Comparison of ENCODE assay signal across 25 cellular contexts in genomic region chr7:978049-978346, GRCh38. TPM values are rescaled to one million over a fixed set of nuclear protein-coding genes. Genes with fewer than 3 reads are reported as not detected.
A peak's percentile ranks its signal among the peaks of the same experiment; 100 is the strongest.
DNase-seq lines count a peak whose midpoint lies in the region; ATAC-seq and TF ChIP-seq lines count a peak whose summit lies in the region.
"Had no signal": no experiment of that assay in that cellular context is flagged by ENCODE, and none has a peak within 500 bp of the region (broad histone marks: within the 10 kb centered on the region; RNA-seq: fewer than 3 reads in every experiment).

No MANE protein-coding gene starts in this region.

- intact Hi-C loops in activated T-helper 2 cell treated with anti-CD3 and anti-CD28 coated beads, Interferon-gamma antibody, Interleukin-2, Interleukin-4, amounts not matched to agents 10 μg/mL and 5 μg/mL and 100 μg/mL, durations not matched to agents 14 hours and 24 hours and 36 hours (cut with micrococcal nuclease): loop anchor here (5.0 kb wide), 1 partner anchor 69 kb away; no protein-coding TSS in a partner anchor
- intact Hi-C loops in natural killer cell (cut with micrococcal nuclease): no loop called here

- no peaks in the 10 kb centered on the region for H3K9me3 Mint-ChIP-seq in brain
- no peaks in the 10 kb centered on the region for H3K9me3 Mint-ChIP-seq in activated T-helper 2 cell treated with anti-CD3 and anti-CD28 coated beads, Interferon-gamma antibody, Interleukin-2, Interleukin-4, amounts not matched to agents 10 μg/mL and 5 μg/mL and 100 μg/mL, durations not matched to agents 14 hours and 24 hours and 36 hours
- no peaks in the 10 kb centered on the region for H3K9me3 Mint-ChIP-seq in activated CD4-positive, alpha-beta T cell treated with anti-CD3 and anti-CD28 coated beads, Interleukin-2, amount 10 ng/mL, durations not matched to agents 7 days and 5 days
- H3K9me3 Mint-ChIP-seq in natural killer cell: no peaks in the 10 kb centered on the region
- H3K9me3 Mint-ChIP-seq: activated B cell treated with CpG ODN at 0.5 μM for 24 hours; activated naive CD8-positive, alpha-beta T cell treated with anti-CD3 and anti-CD28 coated beads, Interleukin-2, amount 10 ng/mL, durations not matched to agents 7 days and 5 days; GM23338; T-helper 2 cell treated with Interferon-gamma antibody and Interleukin-4, amounts not matched to agents 5 μg/mL and 100 μg/mL, for 36 hours had no signal

- peak overlapping the region; percentile 32 to 66 for H3K9ac ChIP-seq in mucosa of rectum (ENCODE audit: low read depth in 1 of 2, low read length in 2 of 2)

- H3K27ac Mint-ChIP-seq in brain: peak overlapping the region; percentile 77 to 94 (median 87)
- no peak overlapping the region for H3K27ac Mint-ChIP-seq in activated T-helper 2 cell treated with anti-CD3 and anti-CD28 coated beads, Interferon-gamma antibody, Interleukin-2, Interleukin-4, amounts not matched to agents 10 μg/mL and 5 μg/mL and 100 μg/mL, durations not matched to agents 14 hours and 24 hours and 36 hours
- no peak overlapping the region for H3K27ac Mint-ChIP-seq in activated CD4-positive, alpha-beta T cell treated with anti-CD3 and anti-CD28 coated beads, Interleukin-2, amount 10 ng/mL, durations not matched to agents 7 days and 5 days
- no peak overlapping the region for H3K27ac Mint-ChIP-seq in natural killer cell
- H3K27ac Mint-ChIP-seq: activated B cell treated with CpG ODN at 0.5 μM for 24 hours; activated CD8-positive, alpha-beta T cell treated with anti-CD3 and anti-CD28 coated beads, Interleukin-2, amount 10 ng/mL, durations not matched to agents 7 days and 5 days; activated naive CD8-positive, alpha-beta T cell treated with anti-CD3 and anti-CD28 coated beads, Interleukin-2, amount 10 ng/mL, durations not matched to agents 7 days and 5 days; GM23338; T-helper 2 cell treated with Interferon-gamma antibody and Interleukin-4, amounts not matched to agents 5 μg/mL and 100 μg/mL, for 36 hours had no signal

- H3K4me3 Mint-ChIP-seq in brain (peak overlapping the region in 4 of 5 experiments; percentile 52 to 70 (median 60)), natural killer cell (no peak overlapping the region)
- no peak overlapping the region for H3K4me3 Mint-ChIP-seq in activated T-helper 2 cell treated with anti-CD3 and anti-CD28 coated beads, Interferon-gamma antibody, Interleukin-2, Interleukin-4, amounts not matched to agents 10 μg/mL and 5 μg/mL and 100 μg/mL, durations not matched to agents 14 hours and 24 hours and 36 hours (ENCODE audit: low read depth)
- no peak overlapping the region for H3K4me3 Mint-ChIP-seq in activated CD4-positive, alpha-beta T cell treated with anti-CD3 and anti-CD28 coated beads, Interleukin-2, amount 10 ng/mL, durations not matched to agents 7 days and 5 days
- H3K4me3 Mint-ChIP-seq: activated B cell treated with CpG ODN at 0.5 μM for 24 hours; activated CD8-positive, alpha-beta T cell treated with anti-CD3 and anti-CD28 coated beads, Interleukin-2, amount 10 ng/mL, durations not matched to agents 7 days and 5 days; activated naive CD8-positive, alpha-beta T cell treated with anti-CD3 and anti-CD28 coated beads, Interleukin-2, amount 10 ng/mL, durations not matched to agents 7 days and 5 days; GM23338; T-helper 2 cell treated with Interferon-gamma antibody and Interleukin-4, amounts not matched to agents 5 μg/mL and 100 μg/mL, for 36 hours had no signal

- H3K27ac ChIP-seq in HEK293 (ENCODE audit: extremely low read depth, low read depth, low read length) (0 out of 2 replicates have a peak overlapping the region, but pooled peaks have one; percentile 31), mucosa of rectum (ENCODE audit: low read depth in 2 of 2, low read length in 2 of 2) (peak overlapping the region; percentile 96 to 97), temporal lobe (ENCODE audit: low read depth, low read length) (peak overlapping the region; percentile 99)
- H3K27ac ChIP-seq: upper lobe of right lung had no signal

- no peaks in the 10 kb centered on the region for H3K9me3 ChIP-seq in HEK293 (ENCODE audit: control insufficient read depth, insufficient read depth, low read depth, low read length)
- no peaks in the 10 kb centered on the region for H3K9me3 ChIP-seq in mucosa of rectum (ENCODE audit: control insufficient read depth in 2 of 2, low read length in 2 of 2)
- H3K9me3 ChIP-seq: gastroesophageal sphincter, sigmoid colon, upper lobe of right lung had no signal

- DNase-seq in activated T-helper 2 cell treated with anti-CD3 and anti-CD28 coated beads, Interferon-gamma antibody, Interleukin-2, Interleukin-4, amounts not matched to agents 10 μg/mL and 5 μg/mL and 100 μg/mL, durations not matched to agents 14 hours and 24 hours and 36 hours (ENCODE audit: low spot score): no peak
- no peak for DNase-seq in activated CD4-positive, alpha-beta T cell treated with anti-CD3 and anti-CD28 coated beads, Interleukin-2, amount 10 ng/mL, durations not matched to agents 7 days and 5 days
- DNase-seq in natural killer cell: no peak
- DNase-seq: activated B cell treated with CpG ODN at 0.5 μM for 24 hours; activated CD8-positive, alpha-beta T cell treated with anti-CD3 and anti-CD28 coated beads, Interleukin-2, amount 10 ng/mL, durations not matched to agents 7 days and 5 days; activated naive CD8-positive, alpha-beta T cell treated with anti-CD3 and anti-CD28 coated beads, Interleukin-2, amount 10 ng/mL, durations not matched to agents 7 days and 5 days; activated T-cell treated with anti-CD3 and anti-CD28 coated beads, Interleukin-2, amount 50 U/mL, for 48 hours; erythroblast; NCI-H2171 treated with DMSO at 0.1 percent for 48 hours; NCI-H774; occipital lobe; sigmoid colon; stimulated activated naive CD4-positive, alpha-beta T cell; upper lobe of right lung had no signal

- TF ChIP-seq CTCF in HEK293 (tag by site-specific recombination; IDR thresholded peaks at IDR 0.05) (no peak), brain (conservative IDR thresholded peaks at IDR 0.05) (no peak), natural killer cell (IDR thresholded peaks at IDR 0.05) (no peak)

- H3K36me3 Mint-ChIP-seq in brain (peaks cover 3% of the 10 kb centered on the region), natural killer cell (no peaks in the 10 kb centered on the region)
- H3K36me3 Mint-ChIP-seq in activated T-helper 2 cell treated with anti-CD3 and anti-CD28 coated beads, Interferon-gamma antibody, Interleukin-2, Interleukin-4, amounts not matched to agents 10 μg/mL and 5 μg/mL and 100 μg/mL, durations not matched to agents 14 hours and 24 hours and 36 hours (ENCODE audit: low read depth): peaks cover 13% of the 10 kb centered on the region
- H3K36me3 Mint-ChIP-seq in activated CD4-positive, alpha-beta T cell treated with anti-CD3 and anti-CD28 coated beads, Interleukin-2, amount 10 ng/mL, durations not matched to agents 7 days and 5 days (ENCODE audit: low read depth): peaks cover 6% of the 10 kb centered on the region
- H3K36me3 Mint-ChIP-seq: activated naive CD8-positive, alpha-beta T cell treated with anti-CD3 and anti-CD28 coated beads, Interleukin-2, amount 10 ng/mL, durations not matched to agents 7 days and 5 days had no signal

- CTCF ChIA-PET in HEK293 (lab: Yijun Ruan, JAX): interaction anchor here (1.4 to 1.8 kb wide), 2 partner anchors 17 to 88 kb away, joined by 3 to 9 read pairs; no protein-coding TSS in a partner anchor
- CTCF ChIA-PET in activated CD4-positive, alpha-beta T cell treated with anti-CD3 and anti-CD28 coated beads, Interleukin-2, amount 10 ng/mL, durations not matched to agents 7 days and 5 days (lab: Charles Lee): interaction anchor here (0.6 to 6.4 kb wide), 4 partner anchors 10 to 88 kb away, joined by 3 to 61 read pairs (median 6); no protein-coding TSS in a partner anchor

- POLR2A ChIA-PET in HEK293 (lab: Yijun Ruan, JAX): no interaction called here
- POLR2A ChIA-PET in activated CD4-positive, alpha-beta T cell treated with anti-CD3 and anti-CD28 coated beads, Interleukin-2, amount 10 ng/mL, durations not matched to agents 7 days and 5 days (lab: Charles Lee): no interaction called here

- H3K4me3 ChIP-seq in HEK293 (ENCODE audit: low read depth, low read length): no peak overlapping the region
- H3K4me3 ChIP-seq in mucosa of rectum (ENCODE audit: low read length in 2 of 2): no peak overlapping the region
- H3K4me3 ChIP-seq: gastroesophageal sphincter, GM23338, sigmoid colon, upper lobe of right lung had no signal

- H3K4me1 Mint-ChIP-seq in brain: peaks cover 42% of the 10 kb centered on the region
- peaks cover 6% of the 10 kb centered on the region for H3K4me1 Mint-ChIP-seq in activated T-helper 2 cell treated with anti-CD3 and anti-CD28 coated beads, Interferon-gamma antibody, Interleukin-2, Interleukin-4, amounts not matched to agents 10 μg/mL and 5 μg/mL and 100 μg/mL, durations not matched to agents 14 hours and 24 hours and 36 hours (ENCODE audit: low read depth)
- peaks cover 11% of the 10 kb centered on the region for H3K4me1 Mint-ChIP-seq in activated CD4-positive, alpha-beta T cell treated with anti-CD3 and anti-CD28 coated beads, Interleukin-2, amount 10 ng/mL, durations not matched to agents 7 days and 5 days
- peaks cover 0 to 5% of the 10 kb centered on the region in 2 donors for H3K4me1 Mint-ChIP-seq in natural killer cell

- no peaks in the 10 kb centered on the region for H3K27me3 ChIP-seq in mucosa of rectum (ENCODE audit: control insufficient read depth in 2 of 2, insufficient read depth in 2 of 2, low read length in 2 of 2)
- H3K27me3 ChIP-seq: upper lobe of right lung had no signal

- H3K4me1 ChIP-seq in HEK293 (ENCODE audit: control insufficient read depth, insufficient read depth, low read length) (no peaks in the 10 kb centered on the region), mucosa of rectum (ENCODE audit: control insufficient read depth in 2 of 2, insufficient read depth in 2 of 2, low read length in 2 of 2) (peaks cover 42 to 47% of the 10 kb centered on the region in 2 donors)

- ATAC-seq in HG03039 (IDR thresholded peaks at IDR 0.05; ENCODE audit: unreplicated experiment): no peak
- no peak for ATAC-seq in natural killer cell
- ATAC-seq: activated CD8-positive, alpha-beta T cell treated with anti-CD3 and anti-CD28 coated beads, Interleukin-2, amount 10 ng/mL, durations not matched to agents 7 days and 5 days; gastroesophageal sphincter; GM23338; upper lobe of right lung had no signal

- H3K36me3 ChIP-seq in HEK293 (ENCODE audit: control insufficient read depth in 2 of 2, insufficient read depth in 1 of 2, low read length in 2 of 2) (peaks cover 4 to 6% of the 10 kb centered on the region in 2 experiments), mucosa of rectum (ENCODE audit: control insufficient read depth in 2 of 2, insufficient read depth in 2 of 2, low read length in 2 of 2) (peaks cover under 1 to 3% of the 10 kb centered on the region in 2 donors)

- peaks cover 10% of the 10 kb centered on the region for H3K27me3 Mint-ChIP-seq in brain
- no peaks in the 10 kb centered on the region for H3K27me3 Mint-ChIP-seq in activated T-helper 2 cell treated with anti-CD3 and anti-CD28 coated beads, Interferon-gamma antibody, Interleukin-2, Interleukin-4, amounts not matched to agents 10 μg/mL and 5 μg/mL and 100 μg/mL, durations not matched to agents 14 hours and 24 hours and 36 hours (ENCODE audit: low read depth)
- H3K27me3 Mint-ChIP-seq in activated CD4-positive, alpha-beta T cell treated with anti-CD3 and anti-CD28 coated beads, Interleukin-2, amount 10 ng/mL, durations not matched to agents 7 days and 5 days: no peaks in the 10 kb centered on the region
- H3K27me3 Mint-ChIP-seq in natural killer cell (ENCODE audit: low read depth in 2 of 2): no peaks in the 10 kb centered on the region
- H3K27me3 Mint-ChIP-seq: activated B cell treated with CpG ODN at 0.5 μM for 24 hours; activated naive CD8-positive, alpha-beta T cell treated with anti-CD3 and anti-CD28 coated beads, Interleukin-2, amount 10 ng/mL, durations not matched to agents 7 days and 5 days had no signal

RNA-seq across cellular contexts. Expression of gene COX19, which starts 2.6 kb away (rescaled TPM):
- 2.4 TPM for polyA plus RNA-seq in brain (ENCODE audit: insufficient read depth, low read depth, low replicate concordance)
- total RNA-seq in temporal lobe (13.3 TPM), natural killer cell (10 to 100 TPM; 33.6 to 38.3 (median 33.6) TPM)
- total RNA-seq in activated T-helper 2 cell treated with anti-CD3 and anti-CD28 coated beads, Interferon-gamma antibody, Interleukin-2, Interleukin-4, amounts not matched to agents 10 μg/mL and 5 μg/mL and 100 μg/mL, durations not matched to agents 14 hours and 24 hours and 36 hours: 15.0 and 17.2 TPM in 2 replicates
- 10 to 100 TPM; 18.2 to 20.1 TPM for total RNA-seq in activated CD4-positive, alpha-beta T cell treated with anti-CD3 and anti-CD28 coated beads, Interleukin-2, amount 10 ng/mL, durations not matched to agents 7 days and 5 days

RNA-seq across cellular contexts. Expression of gene CYP2W1, which starts 5.0 kb away (rescaled TPM):
- polyA plus RNA-seq in brain (ENCODE audit: insufficient read depth, low read depth, low replicate concordance): not detected
- total RNA-seq in temporal lobe (not detected), natural killer cell (not detected)
- total RNA-seq in activated T-helper 2 cell treated with anti-CD3 and anti-CD28 coated beads, Interferon-gamma antibody, Interleukin-2, Interleukin-4, amounts not matched to agents 10 μg/mL and 5 μg/mL and 100 μg/mL, durations not matched to agents 14 hours and 24 hours and 36 hours: not detected in 2 replicates
- not detected for total RNA-seq in activated CD4-positive, alpha-beta T cell treated with anti-CD3 and anti-CD28 coated beads, Interleukin-2, amount 10 ng/mL, durations not matched to agents 7 days and 5 days
- total RNA-seq: activated B cell treated with CpG ODN at 0.5 μM for 24 hours; activated CD8-positive, alpha-beta T cell treated with anti-CD3 and anti-CD28 coated beads, Interleukin-2, amount 10 ng/mL, durations not matched to agents 7 days and 5 days; activated naive CD8-positive, alpha-beta T cell treated with anti-CD3 and anti-CD28 coated beads, Interleukin-2, amount 10 ng/mL, durations not matched to agents 7 days and 5 days; bronchial epithelial cell; dermis microvascular lymphatic vessel endothelial cell; gastroesophageal sphincter; GM23338; M059J; occipital lobe; upper lobe of right lung had no signal
- polyA plus RNA-seq: GM23338 had no signal

RNA-seq across cellular contexts. Expression of gene ADAP1, which starts 23.5 kb away (rescaled TPM):
- 60.1 TPM for polyA plus RNA-seq in brain (ENCODE audit: insufficient read depth, low read depth, low replicate concordance)
- total RNA-seq in temporal lobe: 32.0 TPM
- total RNA-seq in activated T-helper 2 cell treated with anti-CD3 and anti-CD28 coated beads, Interferon-gamma antibody, Interleukin-2, Interleukin-4, amounts not matched to agents 10 μg/mL and 5 μg/mL and 100 μg/mL, durations not matched to agents 14 hours and 24 hours and 36 hours: 62.8 and 65.2 TPM in 2 replicates
- total RNA-seq in activated CD4-positive, alpha-beta T cell treated with anti-CD3 and anti-CD28 coated beads, Interleukin-2, amount 10 ng/mL, durations not matched to agents 7 days and 5 days: 10 to 100 TPM; 12.4 to 13.5 TPM
- 100 to 1,000 TPM in 1 of 3 donors, 10 to 100 TPM in 2; 87.2 to 117 (median 89.2) TPM for total RNA-seq in natural killer cell

Comparison
In these comparisons a context has a peak if more than half of its experiments do, and no peak if none do; other contexts are left out.
1. H3K27ac ChIP-seq: peak in every context shown above with its lines; median percentile 99 in temporal lobe; 96 in mucosa of rectum; 31 in HEK293.
2. H3K27ac Mint-ChIP-seq: peak in brain (5 of 5); none in activated T-helper 2 cell treated with anti-CD3 and anti-CD28 coated beads, Interferon-gamma antibody, Interleukin-2, Interleukin-4, amounts not matched to agents 10 μg/mL and 5 μg/mL and 100 μg/mL, durations not matched to agents 14 hours and 24 hours and 36 hours (single experiment), activated CD4-positive, alpha-beta T cell treated with anti-CD3 and anti-CD28 coated beads, Interleukin-2, amount 10 ng/mL, durations not matched to agents 7 days and 5 days (single experiment) and natural killer cell (0 of 2).
3. H3K4me3 Mint-ChIP-seq: peak in brain (4 of 5); none in activated T-helper 2 cell treated with anti-CD3 and anti-CD28 coated beads, Interferon-gamma antibody, Interleukin-2, Interleukin-4, amounts not matched to agents 10 μg/mL and 5 μg/mL and 100 μg/mL, durations not matched to agents 14 hours and 24 hours and 36 hours (single experiment), activated CD4-positive, alpha-beta T cell treated with anti-CD3 and anti-CD28 coated beads, Interleukin-2, amount 10 ng/mL, durations not matched to agents 7 days and 5 days (single experiment) and natural killer cell (single experiment).